23 cellular contexts compared by ENCODE assay signal in the genomic region with DNA sequence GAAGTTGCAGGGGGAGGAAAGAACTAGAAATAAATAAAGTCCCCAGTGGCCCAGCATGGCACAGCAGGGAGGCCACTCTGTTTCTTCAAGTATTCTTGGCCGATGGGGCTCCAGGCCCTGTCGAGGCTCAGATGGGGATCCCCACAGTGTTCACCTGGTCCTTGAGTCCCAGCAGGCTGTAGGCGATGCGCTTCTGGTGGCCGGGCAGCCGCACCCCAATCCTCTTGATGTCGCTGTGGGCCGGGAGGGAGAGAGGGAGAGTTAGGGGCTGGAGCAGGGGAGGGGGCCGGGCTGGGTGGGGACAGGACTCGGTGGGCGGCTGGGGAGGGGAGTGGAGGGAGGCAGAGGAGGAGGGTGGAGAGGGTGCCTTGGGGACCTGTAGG. TPM values are rescaled to one million over a fixed set of nuclear protein-coding genes. Genes with fewer than 3 reads are reported as not detected.
DNase-seq lines count a peak whose midpoint lies in the region; ATAC-seq and TF ChIP-seq lines count a peak whose summit lies in the region.
"Had no signal": no experiment of that assay in that cellular context is flagged by ENCODE, and none has a peak within 500 bp of the region (broad histone marks: within the 10 kb centered on the region; RNA-seq: fewer than 3 reads in every experiment).

No MANE protein-coding gene starts in this region.

- H2AFZ ChIP-seq in PC-3 (ENCODE audit: low read length), result no peak overlapping the region
- no peak overlapping the region for H2AFZ ChIP-seq in osteoblast (ENCODE audit: low read length)

- H3K4me2 ChIP-seq in PC-3 (ENCODE audit: low read length), result no peak overlapping the region
- no peak overlapping the region for H3K4me2 ChIP-seq in osteoblast (ENCODE audit: insufficient read depth, low read length)

- CTCF ChIA-PET in HEK293 (lab: Yijun Ruan, JAX), result interaction anchor here (0.7 to 1.2 kb wide), 3 partner anchors 42 to 383 kb away, joined by 4 read pairs; no protein-coding TSS in a partner anchor
- CTCF ChIA-PET in PC-3 (lab: Charles Lee), result no interaction called here
- CTCF ChIA-PET in A673 (lab: Charles Lee), result no interaction called here

- H3K4me1 ChIP-seq in HEK293 (ENCODE audit: control insufficient read depth, insufficient read depth, low read length) (peaks cover 6% of the 10 kb centered on the region), PC-3 (ENCODE audit: insufficient read depth, low read length) (peaks cover 38% of the 10 kb centered on the region), esophagus squamous epithelium (peaks cover 12 to 80% (median 39%) of the 10 kb centered on the region in 3 donors), osteoblast (ENCODE audit: insufficient read depth, low read length) (peaks cover 38% of the 10 kb centered on the region), A673 (ENCODE audit: insufficient read depth, low read length, poor library complexity, severe bottlenecking) (peaks cover 52% of the 10 kb centered on the region), upper lobe of right lung (peaks cover 14% of the 10 kb centered on the region)

- H3K4me3 ChIP-seq in HEK293 (ENCODE audit: low read depth, low read length) (no peak overlapping the region), PC-3 (ENCODE audit: low read length) (no peak overlapping the region), esophagus squamous epithelium (no peak overlapping the region), osteoblast (ENCODE audit: insufficient read depth, low read length) (no peak overlapping the region), A673 (ENCODE audit: low read depth, low read length, poor library complexity, severe bottlenecking) (no peak overlapping the region), upper lobe of right lung (no peak overlapping the region)
- H3K4me3 ChIP-seq: K562 had no signal

- peaks cover 48% of the 10 kb centered on the region for H3F3A ChIP-seq in PC-3 (ENCODE audit: low read length, unreplicated experiment)

- H3K27me3 ChIP-seq in PC-3 (ENCODE audit: low read length) (no peaks in the 10 kb centered on the region), esophagus squamous epithelium (no peaks in the 10 kb centered on the region), osteoblast (ENCODE audit: insufficient read depth, low read length) (no peaks in the 10 kb centered on the region), A673 (replicated peaks; ENCODE audit: insufficient read depth, low read depth, low read length, poor library complexity) (no peaks in the 10 kb centered on the region), upper lobe of right lung (no peaks in the 10 kb centered on the region)

- ATAC-seq in PC-3 (no peak), HG03439 (IDR thresholded peaks at IDR 0.05; ENCODE audit: unreplicated experiment) (no peak), upper lobe of right lung (no peak)
- ATAC-seq: HCT116, HepG2, K562, Right ventricle myocardium inferior had no signal

- H3K79me2 ChIP-seq in PC-3 (ENCODE audit: low read length) (peaks cover 17% of the 10 kb centered on the region), osteoblast (ENCODE audit: insufficient read depth, low read length) (peaks cover 2% of the 10 kb centered on the region)

- intact Hi-C loops in PC-3 (cut with micrococcal nuclease) (no loop called here), esophagus squamous epithelium (cut with DNase I) (no loop called here), A673 (cut with micrococcal nuclease; ENCODE audit: unreplicated experiment) (no loop called here), upper lobe of right lung (cut with DNase I) (no loop called here)

- DNase-seq in PC-3 (peak; percentile 4), esophagus squamous epithelium (lab: John Stamatoyannopoulos, UW) (no peak), osteoblast (ENCODE audit: insufficient read length, low spot score, missing footprints) (peak; percentile 25), A673 (ENCODE audit: low spot score) (no peak), G401 (ENCODE audit: low spot score) (no peak), upper lobe of right lung (no peak)
- DNase-seq: Caco-2; CD4-positive, alpha-beta memory T cell; DMS 273 treated with DMSO at 0.1 percent for 48 hours; DND-41; NCI-H1092; NCI-H1436; NCI-H187 treated with DMSO at 0.1 percent for 48 hours; NCI-H510A; NCI-H748 treated with DMSO at 0.1 percent for 48 hours; SW 1271 had no signal

- peaks cover 50% of the 10 kb centered on the region for H4K20me1 ChIP-seq in PC-3 (ENCODE audit: low read length)
- H4K20me1 ChIP-seq in osteoblast (ENCODE audit: insufficient read depth, low read length), result peaks cover 37% of the 10 kb centered on the region

- H3K9ac ChIP-seq in PC-3 (ENCODE audit: low read length), result no peak overlapping the region

- BruUV-seq in PC-3 (replicated peaks; lab: Mats Ljungman, UMichigan), result no TSS peak
- no TSS peak for BruUV-seq in A673 (replicated peaks; lab: Mats Ljungman, UMichigan)

- no peak for TF ChIP-seq POLR2A in esophagus squamous epithelium (IDR thresholded peaks at IDR 0.05)

- in situ Hi-C loops in G401 (cut with HindIII; ENCODE audit: low sequenced_read_pairs), result no loop called here

- peaks cover 0 to 57% of the 10 kb centered on the region in 2 experiments; a peak in 1 of 3 replicates for H3K36me3 ChIP-seq in HEK293 (ENCODE audit: control insufficient read depth in 2 of 2, insufficient read depth in 1 of 2, low read length in 2 of 2)
- H3K36me3 ChIP-seq in PC-3 (ENCODE audit: low read depth, low read length), result peaks cover 67% of the 10 kb centered on the region
- peaks cover 19 to 67% (median 27%) of the 10 kb centered on the region in 3 donors for H3K36me3 ChIP-seq in esophagus squamous epithelium
- H3K36me3 ChIP-seq in osteoblast (ENCODE audit: insufficient read depth, low read length), result peaks cover 62% of the 10 kb centered on the region
- H3K36me3 ChIP-seq in A673 (ENCODE audit: insufficient read depth, low read length, poor library complexity, severe bottlenecking), result peaks cover 42% of the 10 kb centered on the region
- peaks cover 49% of the 10 kb centered on the region for H3K36me3 ChIP-seq in upper lobe of right lung

- H3K9me3 ChIP-seq in HEK293 (ENCODE audit: control insufficient read depth, insufficient read depth, low read depth, low read length) (no peaks in the 10 kb centered on the region), PC-3 (ENCODE audit: low read length) (no peaks in the 10 kb centered on the region), esophagus squamous epithelium (no peaks in the 10 kb centered on the region), osteoblast (ENCODE audit: low read depth, low read length) (no peaks in the 10 kb centered on the region), A673 (ENCODE audit: low read depth, low read length, poor library complexity, severe bottlenecking) (no peaks in the 10 kb centered on the region), upper lobe of right lung (no peaks in the 10 kb centered on the region)
- H3K9me3 ChIP-seq: Caco-2 had no signal

- no peak for TF ChIP-seq CTCF in HEK293 (tag by site-specific recombination; IDR thresholded peaks at IDR 0.05)
- no peak for TF ChIP-seq CTCF in PC-3 (conservative IDR thresholded peaks at IDR 0.05; ENCODE audit: low read depth, low read length)
- peak in 1 of 6 experiments; percentile 6 for TF ChIP-seq CTCF in esophagus squamous epithelium (IDR thresholded peaks at IDR 0.05)
- TF ChIP-seq CTCF in osteoblast (IDR thresholded peaks at IDR 0.05; ENCODE audit: extremely low read depth, low read depth, low read length), result no peak
- TF ChIP-seq CTCF in A673 (conservative IDR thresholded peaks at IDR 0.05; ENCODE audit: low read depth, low read length), result no peak
- TF ChIP-seq CTCF in upper lobe of right lung (IDR thresholded peaks at IDR 0.05), result no peak

- no peak overlapping the region for H3K27ac ChIP-seq in HEK293 (ENCODE audit: extremely low read depth, low read depth, low read length)
- H3K27ac ChIP-seq in PC-3 (ENCODE audit: low read length), result no peak overlapping the region
- peak overlapping the region in 3 of 4 donors; percentile 55 to 79 (median 79) for H3K27ac ChIP-seq in esophagus squamous epithelium
- no peak overlapping the region for H3K27ac ChIP-seq in osteoblast (ENCODE audit: low read depth, low read length)
- no peak overlapping the region for H3K27ac ChIP-seq in A673 (ENCODE audit: low read depth, low read length, poor library complexity, severe bottlenecking)
- H3K27ac ChIP-seq in upper lobe of right lung, result no peak overlapping the region
- H3K27ac ChIP-seq: HL-60 had no signal

- no peaks in the 10 kb centered on the region for H3K9me2 ChIP-seq in PC-3 (replicated peaks; ENCODE audit: low read length)

- POLR2A ChIA-PET in HEK293 (lab: Yijun Ruan, JAX) (no interaction called here), PC-3 (lab: Charles Lee; ENCODE audit: unreplicated experiment) (no interaction called here), A673 (lab: Charles Lee; ENCODE audit: low non-redundant PET) (no interaction called here)

- 82% methylated on average over 4 of the region's 11 CpGs; no CpG with 5 or more reads in 1 of the 2 donors for WGBS in esophagus squamous epithelium, 2 donors

RNA-seq across cellular contexts. Expression of gene EPHA2, which starts 30.8 kb away (rescaled TPM):
- total RNA-seq in PC-3 (2014; rRNA removed) (459 and 567 TPM in 2 replicates), esophagus squamous epithelium (100 to 1,000 TPM in 3 of 4 donors, 10 to 100 TPM in 1; 87.5 to 225 (median 137) TPM), osteoblast (13.3 and 21.0 TPM in 2 replicates), A673 (2021) (70.5 and 91.6 TPM in 2 replicates), upper lobe of right lung (44.8 TPM)
- total RNA-seq in G401 (2014; rRNA removed; shearing (Covaris generic)), result 33.5 and 45.6 TPM in 2 replicates
- total RNA-seq: CD4-positive, alpha-beta memory T cell had no signal

RNA-seq across cellular contexts. Expression of gene FAM131C, which starts 51.6 kb away (rescaled TPM):
- total RNA-seq in PC-3 (2014; rRNA removed) (7.7 and 9.8 TPM in 2 replicates), esophagus squamous epithelium (1 to 10 TPM in 2 of 4 donors, not detected in 2; 1.6 to 4.5 TPM), osteoblast (0.36 TPM in 1 of 2 replicates, not detected in the other), A673 (2021) (0.71 and 1.3 TPM in 2 replicates), upper lobe of right lung (not detected)
- total RNA-seq in G401 (2014; rRNA removed; shearing (Covaris generic)), result 0.88 and 1.3 TPM in 2 replicates
- total RNA-seq: CD4-positive, alpha-beta memory T cell; HepG2 had no signal

Comparison
In these comparisons a context has a peak if more than half of its experiments do, and no peak if none do; other contexts are left out.
1. H3K27ac ChIP-seq: peak in esophagus squamous epithelium (3 of 4); none in HEK293 (single experiment), PC-3 (single experiment), osteoblast (single experiment), A673 (single experiment) and upper lobe of right lung (single experiment).
2. DNase-seq: peak in PC-3 (single experiment) and osteoblast (single experiment); none in esophagus squamous epithelium (single experiment), A673 (single experiment), G401 (single experiment) and upper lobe of right lung (single experiment).